Comparison of ENCODE assay signal across 8 cellular contexts in genomic region chr15:40893019-40893723, GRCh38. TPM values are rescaled to one million over a fixed set of nuclear protein-coding genes. Genes with fewer than 3 reads are reported as not detected.
DNase-seq lines count a peak whose midpoint lies in the region; FAIRE-seq and TF ChIP-seq lines count a peak whose summit lies in the region.

No MANE protein-coding gene starts in this region.

- H3K9ac ChIP-seq in kidney (ENCODE audit: low read length in 2 of 2): no peak overlapping the region

- peak; percentile 65 for DNase-seq in activated CD4-positive, alpha-beta T cell treated with anti-CD3 and anti-CD28 coated beads, Interleukin-2, amount 10 ng/mL, durations not matched to agents 24 days and 14 days
- DNase-seq in activated CD4-positive, alpha-beta T cell treated with anti-CD3 and anti-CD28 coated beads for 1 hour: no peak
- DNase-seq in ascending aorta (ENCODE audit: low spot score in 2 of 2) (no peak), kidney (peak; percentile 84), stomach (no peak), Ammon's horn (ENCODE audit: low spot score) (no peak), foreskin melanocyte (no peak), NCI-H1048 (lab: John Stamatoyannopoulos, UW) (no peak)

- H3K27me3 ChIP-seq in ascending aorta: no peaks in the 10 kb centered on the region
- no peaks in the 10 kb centered on the region for H3K27me3 ChIP-seq in stomach

- H3K4me1 Mint-ChIP-seq in activated CD4-positive, alpha-beta T cell treated with anti-CD3 and anti-CD28 coated beads, Interleukin-2, amount 10 ng/mL, durations not matched to agents 24 days and 14 days: peaks cover 32% of the 10 kb centered on the region

- H3K27ac Mint-ChIP-seq in activated CD4-positive, alpha-beta T cell treated with anti-CD3 and anti-CD28 coated beads, Interleukin-2, amount 10 ng/mL, durations not matched to agents 24 days and 14 days: peak overlapping the region; percentile 95

- H3K4me1 ChIP-seq in ascending aorta: peaks cover 0 to 13% of the 10 kb centered on the region in 2 donors
- H3K4me1 ChIP-seq in kidney (ENCODE audit: control insufficient read depth in 1 of 2, insufficient read depth in 1 of 2, low read depth in 1 of 2, low read length in 2 of 2): peaks cover 11 to 18% of the 10 kb centered on the region in 2 donors
- peaks cover 15 to 46% (median 19%) of the 10 kb centered on the region in 4 donors for H3K4me1 ChIP-seq in stomach

- no peak for TF ChIP-seq POLR2A in stomach (IDR thresholded peaks at IDR 0.05)

- H3K4me3 Mint-ChIP-seq in activated CD4-positive, alpha-beta T cell treated with anti-CD3 and anti-CD28 coated beads, Interleukin-2, amount 10 ng/mL, durations not matched to agents 24 days and 14 days: peak overlapping the region; percentile 100

- FAIRE-seq in kidney (lab: Jason Lieb, UNC): no peak

- TF ChIP-seq CTCF in ascending aorta (IDR thresholded peaks at IDR 0.05): no peak
- TF ChIP-seq CTCF in kidney (IDR thresholded peaks at IDR 0.05; ENCODE audit: borderline replicate concordance, extremely low read depth, insufficient read depth): no peak
- no peak for TF ChIP-seq CTCF in stomach (IDR thresholded peaks at IDR 0.05)

- peaks cover 3% of the 10 kb centered on the region for H3K27me3 Mint-ChIP-seq in activated CD4-positive, alpha-beta T cell treated with anti-CD3 and anti-CD28 coated beads, Interleukin-2, amount 10 ng/mL, durations not matched to agents 24 days and 14 days

- H3K36me3 ChIP-seq in ascending aorta (peaks cover 4 to 13% of the 10 kb centered on the region in 2 donors), kidney (ENCODE audit: control insufficient read depth in 1 of 2, insufficient read depth in 2 of 2, low read length in 2 of 2) (peaks cover 4% of the 10 kb centered on the region in 2 donors), stomach (peaks cover 2 to 25% (median 24%) of the 10 kb centered on the region in 4 donors)

- H3K9me3 ChIP-seq in ascending aorta (no peaks in the 10 kb centered on the region), kidney (ENCODE audit: control insufficient read depth in 1 of 2, low read length in 2 of 2) (no peaks in the 10 kb centered on the region), stomach (no peaks in the 10 kb centered on the region)

- TF ChIP-seq EP300 in stomach (IDR thresholded peaks at IDR 0.05): no peak

- WGBS in stomach, 5 donors: 77 to 85% (median 80%) methylated on average over 24 of the region's 24 CpGs

- H3K9me3 Mint-ChIP-seq in activated CD4-positive, alpha-beta T cell treated with anti-CD3 and anti-CD28 coated beads, Interleukin-2, amount 10 ng/mL, durations not matched to agents 24 days and 14 days: no peaks in the 10 kb centered on the region

- H3K4me3 ChIP-seq in ascending aorta (peak overlapping the region; percentile 65 to 82), kidney (ENCODE audit: low read length in 2 of 2) (peak overlapping the region in 1 of 2 donors; percentile 65), stomach (peak overlapping the region in 3 of 4 donors; percentile 58 to 74 (median 67))

- intact Hi-C loops in activated CD4-positive, alpha-beta T cell treated with anti-CD3 and anti-CD28 coated beads, Interleukin-2, amount 10 ng/mL, durations not matched to agents 24 days and 14 days (cut with micrococcal nuclease): loop anchor here (2.0 to 5.0 kb wide), 4 partner anchors 14 to 326 kb away; partner anchors contain the start of genes CCDC32, GCHFR, RAD51 and RPUSD2
- intact Hi-C loops in ascending aorta (cut with DNase I): loop anchor here (5.0 kb wide), 2 partner anchors 224 to 301 kb away; partner anchors contain the start of genes INO80 and KNL1
- intact Hi-C loops in kidney (cut with DNase I): no loop called here
- intact Hi-C loops in stomach (cut with DNase I; ENCODE audit: low total_unique reads): no loop called here

- H3K27ac ChIP-seq in ascending aorta (peak overlapping the region; percentile 85 to 89), kidney (ENCODE audit: low read depth in 2 of 2, low read length in 2 of 2) (no peak overlapping the region), stomach (peak overlapping the region in 4 of 5 donors; percentile 86 to 96 (median 90))

- H3K36me3 Mint-ChIP-seq in activated CD4-positive, alpha-beta T cell treated with anti-CD3 and anti-CD28 coated beads, Interleukin-2, amount 10 ng/mL, durations not matched to agents 24 days and 14 days (ENCODE audit: low read depth): peaks cover 10% of the 10 kb centered on the region

RNA-seq across cellular contexts. Expression of gene VPS18, which starts 1.1 kb away (rescaled TPM):
- total RNA-seq in activated CD4-positive, alpha-beta T cell treated with anti-CD3 and anti-CD28 coated beads, Interleukin-2, amount 10 ng/mL, durations not matched to agents 24 days and 14 days: 11.2 and 11.3 TPM in 2 replicates
- total RNA-seq in ascending aorta: 51.8 TPM
- 28.1 TPM for total RNA-seq in kidney
- polyA plus RNA-seq in kidney (ENCODE audit: insufficient read depth, low read depth, low replicate concordance): 21.9 TPM
- 10 to 100 TPM in 4 of 5 donors, 1 to 10 TPM in 1; 1.8 to 24.2 (median 20.3) TPM for total RNA-seq in stomach
- 10 to 100 TPM in 1 of 3 donors, 1 to 10 TPM in 2; 5.7 to 10.8 (median 6.1) TPM for polyA plus RNA-seq in stomach

RNA-seq across cellular contexts. Expression of gene RHOV, which starts 19.1 kb away (rescaled TPM):
- total RNA-seq in activated CD4-positive, alpha-beta T cell treated with anti-CD3 and anti-CD28 coated beads, Interleukin-2, amount 10 ng/mL, durations not matched to agents 24 days and 14 days: 1.0 and 1.5 TPM in 2 replicates
- total RNA-seq in ascending aorta (not detected), kidney (3.0 TPM), stomach (1 to 10 TPM in 4 of 5 donors, not detected in 1; 1.3 to 3.2 (median 1.7) TPM)
- polyA plus RNA-seq in kidney (ENCODE audit: insufficient read depth, low read depth, low replicate concordance) (4.6 TPM), stomach (10 to 100 TPM in 1 of 3 donors, 1 to 10 TPM in 2; 1.2 to 87.8 (median 1.4) TPM)

RNA-seq across cellular contexts. Expression of gene DLL4, which starts 36.0 kb away (rescaled TPM):
- 0.33 TPM in 1 of 2 replicates, not detected in the other for total RNA-seq in activated CD4-positive, alpha-beta T cell treated with anti-CD3 and anti-CD28 coated beads, Interleukin-2, amount 10 ng/mL, durations not matched to agents 24 days and 14 days
- total RNA-seq in ascending aorta: 30.2 TPM
- total RNA-seq in kidney: 9.4 TPM
- polyA plus RNA-seq in kidney (ENCODE audit: insufficient read depth, low read depth, low replicate concordance): 5.8 TPM
- 10 to 100 TPM in 1 of 5 donors, 1 to 10 TPM in 3, under 1 TPM in 1; 0.89 to 20.0 (median 3.3) TPM for total RNA-seq in stomach
- 1 to 10 TPM in 2 of 3 donors, under 1 TPM in 1; 0.56 to 2.2 (median 1.5) TPM for polyA plus RNA-seq in stomach

RNA-seq across cellular contexts. Expression of gene SPINT1, which starts 49.3 kb away (rescaled TPM):
- total RNA-seq in activated CD4-positive, alpha-beta T cell treated with anti-CD3 and anti-CD28 coated beads, Interleukin-2, amount 10 ng/mL, durations not matched to agents 24 days and 14 days: 11.3 and 12.9 TPM in 2 replicates
- total RNA-seq in ascending aorta: 1.5 TPM
- total RNA-seq in kidney: 114 TPM
- 112 TPM for polyA plus RNA-seq in kidney (ENCODE audit: insufficient read depth, low read depth, low replicate concordance)
- total RNA-seq in stomach: 100 to 1,000 TPM in 4 of 5 donors, 10 to 100 TPM in 1; 58.6 to 394 (median 178) TPM
- 10 to 100 TPM; 16.8 to 76.8 (median 52.3) TPM for polyA plus RNA-seq in stomach

Comparison
In these comparisons a context has a peak if more than half of its experiments do, and no peak if none do; other contexts are left out.
1. DNase-seq: peak in activated CD4-positive, alpha-beta T cell treated with anti-CD3 and anti-CD28 coated beads, Interleukin-2, amount 10 ng/mL, durations not matched to agents 24 days and 14 days (single experiment) and kidney (single experiment); none in activated CD4-positive, alpha-beta T cell treated with anti-CD3 and anti-CD28 coated beads for 1 hour (single experiment), ascending aorta (0 of 2), stomach (single experiment), Ammon's horn (single experiment), foreskin melanocyte (single experiment) and NCI-H1048 (single experiment).
2. H3K27ac ChIP-seq: peak in ascending aorta (2 of 2) and stomach (4 of 5); none in kidney (0 of 2).
3. intact Hi-C loops: an anchor here in activated CD4-positive, alpha-beta T cell treated with anti-CD3 and anti-CD28 coated beads, Interleukin-2, amount 10 ng/mL, durations not matched to agents 24 days and 14 days (2.0 to 5.0 kb wide) and ascending aorta (5.0 kb wide); none called in kidney and stomach.